In the genomic region with DNA sequence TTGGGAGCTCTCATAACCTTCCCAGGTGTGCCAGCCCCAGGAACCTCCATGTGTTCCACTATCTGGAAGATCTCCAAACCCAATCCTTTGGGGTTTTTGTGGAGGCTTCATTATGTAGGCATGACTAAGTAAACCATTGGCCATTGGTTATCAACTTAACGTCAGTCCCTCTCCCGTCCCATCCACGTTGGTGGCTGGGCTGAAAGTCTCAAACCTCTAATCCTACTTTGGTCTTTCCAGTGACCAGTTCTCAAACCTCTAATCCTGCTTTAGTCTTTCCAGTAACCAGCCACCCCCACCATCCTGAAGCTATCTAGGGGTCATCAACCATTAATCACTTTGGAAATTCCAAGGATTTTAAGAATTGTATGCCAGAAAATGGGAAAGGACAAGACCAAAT, we compare ENCODE assay signal across 8 cellular contexts.
"Had no signal": no experiment of that assay in that cellular context is flagged by ENCODE, and none has a peak within 500 bp of the region (broad histone marks: within the 10 kb centered on the region; RNA-seq: fewer than 3 reads in every experiment).

No MANE protein-coding gene starts in this region.

- H3K4me3 Mint-ChIP-seq: GM23338, H9, IgD-negative memory B cell had no signal

- H3K9me3 Mint-ChIP-seq: H9, IgD-negative memory B cell had no signal

- H3K27ac Mint-ChIP-seq: GM23338, H9, IgD-negative memory B cell had no signal

- H3K36me3 Mint-ChIP-seq: IgD-negative memory B cell had no signal

- DNase-seq: H9, HCEC 1CT, KBM-7 had no signal

- H3K4me1 Mint-ChIP-seq: GM23338, H9, IgD-negative memory B cell had no signal

- FAIRE-seq: H1, H54, HepG2 had no signal

- H3K27me3 Mint-ChIP-seq: IgD-negative memory B cell had no signal

- H3K4me3 ChIP-seq: GM23338 had no signal

- ATAC-seq: GM23338, HepG2 had no signal
